ENCODE assay signal across 12 cellular contexts in genomic region chr7:76108540-76109233, GRCh38.
A peak's percentile ranks its signal among the peaks of the same experiment; 100 is the strongest.
DNase-seq lines count a peak whose midpoint lies in the region; ATAC-seq and TF ChIP-seq lines count a peak whose summit lies in the region.
"Had no signal": no experiment of that assay in that cellular context is flagged by ENCODE, and none has a peak within 500 bp of the region (broad histone marks: within the 10 kb centered on the region; RNA-seq: fewer than 3 reads in every experiment).

No MANE protein-coding gene starts in this region.

- H3K9ac ChIP-seq in duodenal mucosa (ENCODE audit: low read depth in 1 of 2, low read length in 2 of 2) = no peak overlapping the region

- no peaks in the 10 kb centered on the region for H3K27me3 Mint-ChIP-seq in stimulated activated memory B cell treated with anti-CD40 and anti-IgM and Interleukin-4, amounts not matched to agents 10 μg/mL and 1 μg/mL and 100 μg/mL, for 72 hours
- no peaks in the 10 kb centered on the region for H3K27me3 Mint-ChIP-seq in activated CD4-positive, alpha-beta T cell treated with anti-CD3 and anti-CD28 coated beads for 36 hours

- intact Hi-C loops in mucosa of descending colon (cut with DNase I, micrococcal nuclease) = no loop called here
- intact Hi-C loops in activated CD4-positive, alpha-beta T cell treated with anti-CD3 and anti-CD28 coated beads for 36 hours (cut with DNase I, micrococcal nuclease) = no loop called here

- H3K36me3 ChIP-seq in duodenal mucosa (ENCODE audit: control insufficient read depth in 1 of 2, insufficient read depth in 2 of 2, low read length in 2 of 2) (no peaks in the 10 kb centered on the region), mucosa of descending colon (ENCODE audit: low read depth) (no peaks in the 10 kb centered on the region)

- H3K36me3 Mint-ChIP-seq in stimulated activated memory B cell treated with anti-CD40 and anti-IgM and Interleukin-4, amounts not matched to agents 10 μg/mL and 1 μg/mL and 100 μg/mL, for 72 hours = no peaks in the 10 kb centered on the region
- no peaks in the 10 kb centered on the region for H3K36me3 Mint-ChIP-seq in activated CD4-positive, alpha-beta T cell treated with anti-CD3 and anti-CD28 coated beads for 36 hours (ENCODE audit: low read depth)

- H3K4me3 ChIP-seq in duodenal mucosa (ENCODE audit: low read depth in 1 of 2, low read length in 2 of 2) = no peak overlapping the region
- H3K4me3 ChIP-seq in mucosa of descending colon = no peak overlapping the region
- H3K4me3 ChIP-seq: SK-N-MC had no signal

- peaks cover 0 to 8% of the 10 kb centered on the region in 2 donors for H3K4me1 ChIP-seq in duodenal mucosa (ENCODE audit: control insufficient read depth in 1 of 2, insufficient read depth in 2 of 2, low read length in 2 of 2)
- H3K4me1 ChIP-seq in mucosa of descending colon (ENCODE audit: low read depth) = peaks cover 22% of the 10 kb centered on the region

- H3K9me3 Mint-ChIP-seq in stimulated activated memory B cell treated with anti-CD40 and anti-IgM and Interleukin-4, amounts not matched to agents 10 μg/mL and 1 μg/mL and 100 μg/mL, for 72 hours = no peaks in the 10 kb centered on the region
- H3K9me3 Mint-ChIP-seq in activated CD4-positive, alpha-beta T cell treated with anti-CD3 and anti-CD28 coated beads for 36 hours (ENCODE audit: low read depth) = no peaks in the 10 kb centered on the region

- H3K27ac ChIP-seq in duodenal mucosa (ENCODE audit: low read depth, low read length) = peak overlapping the region; percentile 5
- H3K27ac ChIP-seq: SK-N-MC had no signal

- ATAC-seq in mucosa of descending colon = peak; percentile 99
- no peak for ATAC-seq in stimulated activated memory B cell treated with anti-CD40 and anti-IgM and Interleukin-4, amounts not matched to agents 10 μg/mL and 1 μg/mL and 100 μg/mL, for 72 hours
- ATAC-seq in activated CD4-positive, alpha-beta T cell treated with anti-CD3 and anti-CD28 coated beads for 36 hours = no peak

- TF ChIP-seq CTCF in mucosa of descending colon (IDR thresholded peaks at IDR 0.05) = no peak

- peak; percentile 70 for DNase-seq in Caki2 (ENCODE audit: low read depth)
- peak; percentile 62 for DNase-seq in NCI-H2196 (lab: John Stamatoyannopoulos, UW; ENCODE audit: unreplicated experiment)
- DNase-seq in mucosa of descending colon = peak; percentile 78 to 93 (median 78)
- no peak for DNase-seq in HPDE6-E6E7 (ENCODE audit: extremely low spot score)
- no peak for DNase-seq in activated CD4-positive, alpha-beta T cell treated with anti-CD3 and anti-CD28 coated beads for 36 hours
- DNase-seq in T1000 (lab: John Stamatoyannopoulos, UW) = no peak
- DNase-seq: activated gamma-delta T cell treated with Interleukin-2 at 50 U/mL for 16 hours; glutamatergic neuron; stimulated activated CD4-positive, alpha-beta T cell treated with anti-CD3 and anti-CD28 coated beads, Interleukin-12 subunit alpha, Interleukin-12 subunit beta, amount 100 ng/mL, for 4 hours had no signal

- no peak overlapping the region for H3K4me3 Mint-ChIP-seq in stimulated activated memory B cell treated with anti-CD40 and anti-IgM and Interleukin-4, amounts not matched to agents 10 μg/mL and 1 μg/mL and 100 μg/mL, for 72 hours
- no peak overlapping the region for H3K4me3 Mint-ChIP-seq in activated CD4-positive, alpha-beta T cell treated with anti-CD3 and anti-CD28 coated beads for 36 hours

- H3K27ac Mint-ChIP-seq in stimulated activated memory B cell treated with anti-CD40 and anti-IgM and Interleukin-4, amounts not matched to agents 10 μg/mL and 1 μg/mL and 100 μg/mL, for 72 hours = no peak overlapping the region
- no peak overlapping the region for H3K27ac Mint-ChIP-seq in activated CD4-positive, alpha-beta T cell treated with anti-CD3 and anti-CD28 coated beads for 36 hours

- no peaks in the 10 kb centered on the region for H3K27me3 ChIP-seq in duodenal mucosa (ENCODE audit: control insufficient read depth in 1 of 2, insufficient read depth in 2 of 2, low read length in 2 of 2)

- CTCF ChIA-PET in activated CD4-positive, alpha-beta T cell treated with anti-CD3 and anti-CD28 coated beads for 36 hours (lab: Charles Lee) = no interaction called here

- H3K4me1 Mint-ChIP-seq in stimulated activated memory B cell treated with anti-CD40 and anti-IgM and Interleukin-4, amounts not matched to agents 10 μg/mL and 1 μg/mL and 100 μg/mL, for 72 hours = no peaks in the 10 kb centered on the region
- no peaks in the 10 kb centered on the region for H3K4me1 Mint-ChIP-seq in activated CD4-positive, alpha-beta T cell treated with anti-CD3 and anti-CD28 coated beads for 36 hours

- POLR2A ChIA-PET in activated CD4-positive, alpha-beta T cell treated with anti-CD3 and anti-CD28 coated beads for 36 hours (lab: Charles Lee) = no interaction called here

- no peaks in the 10 kb centered on the region for H3K9me3 ChIP-seq in duodenal mucosa (ENCODE audit: control insufficient read depth in 1 of 2, low read length in 2 of 2)
- no peaks in the 10 kb centered on the region for H3K9me3 ChIP-seq in mucosa of descending colon

- in situ Hi-C loops in Caki2 (cut with HindIII; ENCODE audit: low pct_unique_long_range_greater_than_20kb, low sequenced_read_pairs) = no loop called here

Comparison
In these comparisons a context has a peak if more than half of its experiments do, and no peak if none do; other contexts are left out.
1. DNase-seq: peak in Caki2 (single experiment), NCI-H2196 (single experiment) and mucosa of descending colon (3 of 3); none in HPDE6-E6E7 (single experiment), activated CD4-positive, alpha-beta T cell treated with anti-CD3 and anti-CD28 coated beads for 36 hours (single experiment) and T1000 (single experiment).